1 cellular context compared by ENCODE assay signal in genomic region chr6:135144678-135145508, GRCh38.
TF ChIP-seq lines count a peak whose summit lies in the region.

No MANE protein-coding gene starts in this region.

TF ChIP-seq in HepG2, 621 proteins besides CTCF, POLR2A, EP300 and RAD21:
- peak; percentile 76 for TF ChIP-seq SMC3 (IDR thresholded peaks at IDR 0.05; ENCODE audit: low read length)
- TF ChIP-seq ZMYM2 (CRISPR knock-in tag; IDR thresholded peaks at IDR 0.05) = no peak
- peak; percentile 77 for TF ChIP-seq STAG1 (CRISPR knock-in tag; IDR thresholded peaks at IDR 0.05)
- no peak for TF ChIP-seq ZBTB25 (CRISPR knock-in tag; IDR thresholded peaks at IDR 0.05)
